8 cellular contexts compared by ENCODE assay signal in genomic region chr6:31356946-31357466, GRCh38. TPM values are rescaled to one million over a fixed set of nuclear protein-coding genes. Genes with fewer than 3 reads are reported as not detected.
DNase-seq lines count a peak whose midpoint lies in the region; ATAC-seq and TF ChIP-seq lines count a peak whose summit lies in the region.

HLA-B (minus strand) TSS chr6:31357179; CDS start chr6:31357158, 21 bp downstream.

- peaks cover 20% of the 10 kb centered on the region for H3K36me3 Mint-ChIP-seq in endothelial cell (ENCODE audit: low read depth, unreplicated experiment)

- H3K27ac Mint-ChIP-seq in endothelial cell (ENCODE audit: unreplicated experiment) = no peak within 1 kb of the TSS

- H3K9me3 Mint-ChIP-seq in endothelial cell (ENCODE audit: unreplicated experiment) = no peaks in the 10 kb centered on the region

- DNase-seq in AG08396 (ENCODE audit: low spot score) (peak; percentile 75), NK-92 (lab: John Stamatoyannopoulos, UW; ENCODE audit: unreplicated experiment) (peak; percentile 71), endothelial cell (ENCODE audit: low spot score) (no peak), mesenteric fat pad (ENCODE audit: low spot score) (peak; percentile 96)
- DNase-seq in activated CD8-positive, alpha-beta memory T cell treated with anti-CD3 and anti-CD28 coated beads, Interleukin-2, amount 50 U/mL, for 4 hours = peak; percentile 79
- peak; percentile 54 for DNase-seq in stimulated activated CD8-positive, alpha-beta memory T cell treated with anti-CD3 and anti-CD28 coated beads, Interleukin-12 subunit alpha, Interleukin-12 subunit beta, amount 100 ng/mL, for 4 hours (ENCODE audit: low read depth)

- TF ChIP-seq CTCF in endothelial cell (IDR thresholded peaks at IDR 0.05; ENCODE audit: unreplicated experiment) = no peak

- peaks cover 9% of the 10 kb centered on the region for H3K4me1 Mint-ChIP-seq in endothelial cell (ENCODE audit: unreplicated experiment)

- H3K4me3 Mint-ChIP-seq in endothelial cell (ENCODE audit: unreplicated experiment) = peak within 1 kb of the TSS; percentile 91

- ATAC-seq in GM18868 (IDR thresholded peaks at IDR 0.05; ENCODE audit: unreplicated experiment) (peak; percentile 76), HG03103 (IDR thresholded peaks at IDR 0.05; ENCODE audit: low read depth, unreplicated experiment) (peak; percentile 58)

- peaks cover 4% of the 10 kb centered on the region for H3K27me3 Mint-ChIP-seq in endothelial cell (ENCODE audit: unreplicated experiment)

RNA-seq across cellular contexts. Expression of gene HLA-B, which starts in this region (rescaled TPM):
- total RNA-seq in endothelial cell (ENCODE audit: unreplicated experiment) (301 TPM), mesenteric fat pad (914 TPM)
